ENCODE assay signal across 18 cellular contexts in genomic region chr1:201285846-201286245, GRCh38. TPM values are rescaled to one million over a fixed set of nuclear protein-coding genes. Genes with fewer than 3 reads are reported as not detected.
"Had no signal": no experiment of that assay in that cellular context is flagged by ENCODE, and none has a peak within 500 bp of the region (broad histone marks: within the 10 kb centered on the region; RNA-seq: fewer than 3 reads in every experiment).

No MANE protein-coding gene starts in this region.

- H3K9me3 ChIP-seq: ascending aorta, gastrocnemius medialis, heart right ventricle, thyroid gland had no signal

- H2AFZ ChIP-seq: parathyroid adenoma had no signal

- DNase-seq: activated CD4-positive, alpha-beta T cell treated with anti-CD3 and anti-CD28 coated beads for 36 hours; activated CD8-positive, alpha-beta memory T cell treated with anti-CD3 and anti-CD28 coated beads, Interleukin-2, amount 50 U/mL, for 48 hours; activated CD8-positive, alpha-beta T cell treated with anti-CD3 and anti-CD28 coated beads for 36 hours; activated naive CD4-positive, alpha-beta T cell; gastrocnemius medialis; heart right ventricle; left ventricle myocardium superior; right cardiac atrium; stimulated activated CD4-positive, alpha-beta T cell treated with anti-CD3 and anti-CD28 coated beads, Interleukin-12 subunit alpha, Interleukin-12 subunit beta, amount 100 ng/mL, for 4 hours; stimulated activated CD8-positive, alpha-beta memory T cell treated with anti-CD3 and anti-CD28 coated beads, Interleukin-4, amount 100 ng/mL, for 48 hours; stimulated activated naive CD8-positive, alpha-beta T cell treated with anti-CD3 and anti-CD28 coated beads, Interleukin-15, amount 100 ng/mL, for 72 hours; T-helper 1 cell; thyroid gland; WERI-Rb-1 had no signal

- H3K36me3 ChIP-seq: ascending aorta, cardiac muscle cell, gastrocnemius medialis, heart right ventricle, thyroid gland, WERI-Rb-1 had no signal

- H3K9ac ChIP-seq: parathyroid adenoma had no signal

- ATAC-seq: activated CD4-positive, alpha-beta T cell treated with anti-CD3 and anti-CD28 coated beads for 36 hours; activated CD8-positive, alpha-beta T cell treated with anti-CD3 and anti-CD28 coated beads for 36 hours; gastrocnemius medialis; heart right ventricle; left ventricle myocardium superior; right cardiac atrium; stimulated activated naive CD8-positive, alpha-beta T cell treated with anti-CD3 and anti-CD28 coated beads, Interleukin-15, amount 100 ng/mL, for 72 hours had no signal

- H3K27ac ChIP-seq: ascending aorta, cardiac muscle cell, gastrocnemius medialis, heart right ventricle, parathyroid adenoma, thyroid gland, WERI-Rb-1 had no signal

- H3K4me3 ChIP-seq: ascending aorta, cardiac muscle cell, heart right ventricle, thyroid gland had no signal

- H3K27me3 ChIP-seq: thyroid gland had no signal

- H3K4me1 ChIP-seq: ascending aorta, parathyroid adenoma had no signal

- H3K79me2 ChIP-seq: parathyroid adenoma had no signal

RNA-seq across cellular contexts. Expression of gene PKP1, which starts 2.5 kb away (rescaled TPM):
- total RNA-seq: activated CD4-positive, alpha-beta T cell treated with anti-CD3 and anti-CD28 coated beads for 36 hours; activated CD8-positive, alpha-beta T cell treated with anti-CD3 and anti-CD28 coated beads for 36 hours; ascending aorta; neural crest cell had no signal
- polyA plus RNA-seq: cardiac muscle cell had no signal
